In the genomic region with DNA sequence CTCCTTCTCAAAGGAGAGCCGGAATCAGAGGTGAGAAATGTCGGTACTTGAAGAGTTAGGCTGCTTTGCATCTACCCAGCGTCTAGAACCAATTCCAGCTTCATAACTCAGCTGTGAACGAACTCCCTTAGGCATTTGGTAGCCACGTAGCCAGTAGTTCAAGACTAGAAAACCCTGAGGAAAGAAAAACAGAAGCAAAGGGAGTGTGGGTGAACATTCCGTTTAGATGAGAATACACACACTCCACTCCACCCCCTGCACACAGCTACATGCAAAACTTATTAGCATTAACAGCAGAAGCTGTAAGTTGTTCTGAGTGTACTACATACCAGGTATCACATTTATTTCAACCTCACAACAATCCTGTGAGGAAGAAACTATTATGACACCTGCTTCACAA, we compare ENCODE assay signal across 1 cellular context.
TF ChIP-seq lines count a peak whose summit lies in the region.

No MANE protein-coding gene starts in this region.

TF ChIP-seq in IMR-90, 13 proteins besides CTCF, POLR2A, EP300 and RAD21 (continued from another document):
- TF ChIP-seq SMC3 (IDR thresholded peaks at IDR 0.05; ENCODE audit: low read depth, low read length) (no peak), FOS (IDR thresholded peaks at IDR 0.05; ENCODE audit: low read depth, low read length) (no peak)
